In genomic region chr16:80802902-80803301, GRCh38 we compare ENCODE assay signal across 10 cellular contexts. TPM values are rescaled to one million over a fixed set of nuclear protein-coding genes. Genes with fewer than 3 reads are reported as not detected.
DNase-seq lines count a peak whose midpoint lies in the region; ATAC-seq and TF ChIP-seq lines count a peak whose summit lies in the region.
"Had no signal": no experiment of that assay in that cellular context is flagged by ENCODE, and none has a peak within 500 bp of the region (broad histone marks: within the 10 kb centered on the region; RNA-seq: fewer than 3 reads in every experiment).

No MANE protein-coding gene starts in this region.

- no peaks in the 10 kb centered on the region for H3K36me3 Mint-ChIP-seq in T-helper 17 cell (ENCODE audit: low read depth)

- H3K4me1 ChIP-seq in esophagus squamous epithelium (peaks cover 0 to 12% (median 6%) of the 10 kb centered on the region in 3 donors), prostate gland (replicated peaks) (no peaks in the 10 kb centered on the region)

- H3K27me3 ChIP-seq in GM06990 (replicated peaks; ENCODE audit: control insufficient read depth, insufficient read depth, low read length) (no peaks in the 10 kb centered on the region), esophagus squamous epithelium (peaks cover 0 to 19% (median 0%) of the 10 kb centered on the region in 4 donors), prostate gland (replicated peaks; ENCODE audit: insufficient read depth) (no peaks in the 10 kb centered on the region)

- no peak for DNase-seq in GM06990 (ENCODE audit: extremely low read depth, insufficient read length)
- no peak for DNase-seq in T-helper 17 cell
- no peak for DNase-seq in esophagus squamous epithelium (lab: John Stamatoyannopoulos, UW)
- DNase-seq in prostate gland (ENCODE audit: low spot score) = no peak
- DNase-seq in H4 (ENCODE audit: low spot score) = no peak
- no peak for DNase-seq in DMS114 treated with DMSO at 0.1 percent for 48 hours (lab: John Stamatoyannopoulos, UW; ENCODE audit: unreplicated experiment)
- DNase-seq: effector CD8-positive, alpha-beta T cell; NCI-H748 treated with DMSO at 0.1 percent for 48 hours had no signal

- H3K36me3 ChIP-seq in GM06990 (ENCODE audit: control insufficient read depth, insufficient read depth, low read length) (no peaks in the 10 kb centered on the region), esophagus squamous epithelium (no peaks in the 10 kb centered on the region), prostate gland (no peaks in the 10 kb centered on the region)

- ATAC-seq in T-helper 17 cell (no peak), GM18519 (IDR thresholded peaks at IDR 0.05; ENCODE audit: low FRiP score, unreplicated experiment) (no peak)
- no peak for ATAC-seq in activated CD4-positive, CD25-positive, alpha-beta regulatory T cell treated with anti-CD3 and anti-CD28 coated beads, Interleukin-2, amount 50 U/mL, for 24 hours

- intact Hi-C loops in esophagus squamous epithelium (cut with DNase I) = no loop called here
- intact Hi-C loops in prostate gland (cut with DNase I) = no loop called here

- H3K27ac Mint-ChIP-seq in T-helper 17 cell = no peak overlapping the region

- H3K4me3 ChIP-seq in GM06990 (replicated peaks; ENCODE audit: low read depth, low read length) (peak overlapping the region; percentile 77), esophagus squamous epithelium (peak overlapping the region in 3 of 4 donors; percentile 58 to 85 (median 63)), prostate gland (peak overlapping the region; percentile 54 to 66)

- no peak overlapping the region for H3K27ac ChIP-seq in esophagus squamous epithelium
- peak overlapping the region in 1 of 2 donors; percentile 56 for H3K27ac ChIP-seq in prostate gland

- H3K4me1 Mint-ChIP-seq in T-helper 17 cell = peaks cover 19% of the 10 kb centered on the region

- TF ChIP-seq CTCF in GM06990 (IDR thresholded peaks at IDR 0.05; ENCODE audit: insufficient read depth, low read length, poor library complexity, severe bottlenecking) (no peak), esophagus squamous epithelium (IDR thresholded peaks at IDR 0.05) (no peak), prostate gland (IDR thresholded peaks at IDR 0.05) (no peak)

- TF ChIP-seq POLR2A in esophagus squamous epithelium (IDR thresholded peaks at IDR 0.05) = no peak
- no peak for TF ChIP-seq POLR2A in prostate gland (IDR thresholded peaks at IDR 0.05)

- H3K9me3 ChIP-seq in T-helper 17 cell (ENCODE audit: control insufficient read depth, low read length, poor library complexity, severe bottlenecking) (no peaks in the 10 kb centered on the region), esophagus squamous epithelium (no peaks in the 10 kb centered on the region), prostate gland (no peaks in the 10 kb centered on the region)

- peak overlapping the region; percentile 91 for H3K4me3 Mint-ChIP-seq in T-helper 17 cell

- 83 to 94% methylated on average over 5 of the region's 7 CpGs for WGBS in esophagus squamous epithelium, 2 donors
- 100% methylated on average over 7 of the region's 7 CpGs for WGBS in prostate gland

- H3K27me3 Mint-ChIP-seq in T-helper 17 cell = no peaks in the 10 kb centered on the region

RNA-seq across cellular contexts. Expression of gene CDYL2, which starts 1.5 kb away (rescaled TPM):
- total RNA-seq in T-helper 17 cell = 10 to 100 TPM; 17.0 to 28.3 TPM
- 1 to 10 TPM; 1.8 to 4.8 (median 3.1) TPM for total RNA-seq in esophagus squamous epithelium
- total RNA-seq in prostate gland = 10 to 100 TPM; 42.8 to 63.7 TPM
- total RNA-seq in H4 (2014; rRNA removed; shearing (Covaris generic)) = 4.8 and 5.7 TPM in 2 replicates
